ENCODE assay signal across 10 cellular contexts in the genomic region with DNA sequence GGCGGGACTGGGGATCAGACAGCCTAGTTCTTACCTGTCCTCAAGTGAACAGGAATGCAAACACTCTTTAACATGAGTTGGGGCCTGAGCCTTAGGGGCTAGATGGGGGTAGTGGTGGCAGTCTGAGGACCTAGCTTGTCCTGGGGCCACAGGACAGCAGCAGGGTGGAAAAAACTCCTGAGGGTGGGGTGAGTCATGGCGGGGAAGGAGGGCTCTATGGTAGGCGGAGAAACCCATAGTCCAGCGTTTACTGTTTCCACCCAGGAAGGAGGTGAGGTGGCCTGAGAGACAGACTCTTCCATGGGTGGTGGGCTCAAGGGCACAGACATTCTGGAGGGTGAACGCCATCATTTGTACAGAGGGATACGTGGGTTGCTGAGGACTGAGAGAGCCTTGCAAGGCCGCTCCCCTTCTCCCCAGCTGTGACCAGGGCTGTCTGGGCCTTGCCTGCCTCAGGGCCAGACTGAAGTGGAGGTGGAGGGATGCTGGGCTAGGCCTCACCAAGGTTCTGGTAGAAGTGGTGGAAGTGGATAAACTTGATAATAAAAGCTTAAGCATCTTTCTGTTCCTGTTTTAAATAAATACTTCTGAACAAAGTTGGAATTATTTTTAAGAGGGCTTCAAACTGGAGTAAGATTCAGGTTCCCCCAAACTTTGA. TPM values are rescaled to one million over a fixed set of nuclear protein-coding genes. Genes with fewer than 3 reads are reported as not detected.
DNase-seq lines count a peak whose midpoint lies in the region; ATAC-seq, FAIRE-seq and TF ChIP-seq lines count a peak whose summit lies in the region.
"Had no signal": no experiment of that assay in that cellular context is flagged by ENCODE, and none has a peak within 500 bp of the region (broad histone marks: within the 10 kb centered on the region; RNA-seq: fewer than 3 reads in every experiment).

No MANE protein-coding gene starts in this region.

- H3K9me3 ChIP-seq in A549, result no peaks in the 10 kb centered on the region
- H3K9me3 ChIP-seq in HUES64 (ENCODE audit: insufficient read depth, low read depth, low read length), result no peaks in the 10 kb centered on the region
- no peaks in the 10 kb centered on the region for H3K9me3 ChIP-seq in K562 (replicated peaks; ENCODE audit: control insufficient read depth, insufficient read depth, low read depth, low read length)

- H4K20me1 ChIP-seq in K562 (replicated peaks; ENCODE audit: control insufficient read depth, insufficient read depth, low read length), result peaks cover 20% of the 10 kb centered on the region

- CTCF ChIA-PET in A549 (lab: Yijun Ruan, JAX), result interaction anchor here (0.6 to 6.8 kb wide), 13 partner anchors 12 to 241 kb away, joined by 3 to 68 read pairs (median 5); no protein-coding TSS in a partner anchor
- CTCF ChIA-PET in K562 (lab: Yijun Ruan, JAX; ENCODE audit: low intra/inter-chr PET ratio), result no interaction called here

- TF ChIP-seq RAD21 in A549 (conservative IDR thresholded peaks at IDR 0.05 in 1 of 2, IDR thresholded peaks at IDR 0.05 in 1 of 2) (no peak), K562 (CRISPR knock-in tag; conservative IDR thresholded peaks at IDR 0.05 in 1 of 2, IDR thresholded peaks at IDR 0.05 in 1 of 2) (no peak)

- no peaks in the 10 kb centered on the region for H3K36me3 Mint-ChIP-seq in naive thymus-derived CD8-positive, alpha-beta T cell

- ATAC-seq in A549 (no peak), K562 (no peak), GM18520 (IDR thresholded peaks at IDR 0.05; ENCODE audit: unreplicated experiment) (no peak)
- no peak for ATAC-seq in naive thymus-derived CD8-positive, alpha-beta T cell

- no TSS peak for BruUV-seq in K562 (replicated peaks; lab: Mats Ljungman, UMichigan)

- H3K27ac Mint-ChIP-seq in naive thymus-derived CD8-positive, alpha-beta T cell, result peak overlapping the region; percentile 59 to 91 (median 86)

- H3K4me1 ChIP-seq in A549 (peaks cover 14% of the 10 kb centered on the region), HUES64 (ENCODE audit: insufficient read depth, low read length) (peaks cover 16% of the 10 kb centered on the region), K562 (replicated peaks in 1 of 2; ENCODE audit: control insufficient read depth in 2 of 2, insufficient read depth in 2 of 2, low read length in 2 of 2) (peaks cover 50 to 80% of the 10 kb centered on the region in 2 experiments)

- H3K4me3 Mint-ChIP-seq in naive thymus-derived CD8-positive, alpha-beta T cell, result peak overlapping the region; percentile 80 to 94 (median 90)

- POLR2A ChIA-PET in A549 (lab: Yijun Ruan, JAX) (interaction anchor here (1.0 to 2.5 kb wide), 5 partner anchors 11 to 109 kb away, joined by 3 to 24 read pairs (median 8); a partner anchor contains a TSS), K562 (lab: Yijun Ruan, JAX) (interaction anchor here (0.8 to 1.4 kb wide), 2 partner anchors 14 to 53 kb away, joined by 3 to 6 read pairs; no protein-coding TSS in a partner anchor)
- POLR2A ChIA-PET in naive thymus-derived CD8-positive, alpha-beta T cell (lab: Charles Lee), result interaction anchor here (1.0 to 3.5 kb wide), 10 partner anchors 11 to 285 kb away, joined by 3 to 23 read pairs (median 4); a partner anchor contains a TSS

- TF ChIP-seq EP300 in A549 (IDR thresholded peaks at IDR 0.05) (no peak), K562 (IDR thresholded peaks at IDR 0.05; ENCODE audit: low read length) (no peak)

- DNase-seq in A549 (ENCODE audit: low read depth in 1 of 2, low spot score in 1 of 2), result no peak
- peak in 3 of 4 experiments; percentile 21 to 35 (median 30) for DNase-seq in K562 (ENCODE audit: extremely low read depth in 1 of 4, low spot score in 3 of 4)
- no peak for DNase-seq in naive thymus-derived CD8-positive, alpha-beta T cell
- no peak for DNase-seq in SHP77 (lab: John Stamatoyannopoulos, UW)
- DNase-seq in NCI-H1105 treated with DMSO at 0.1 percent for 48 hours (lab: John Stamatoyannopoulos, UW), result no peak
- no peak for DNase-seq in iPS-NIHi11 (ENCODE audit: low spot score)

- peak overlapping the region; percentile 94 for H3K4me2 ChIP-seq in A549
- peak overlapping the region; percentile 85 for H3K4me2 ChIP-seq in K562 (ENCODE audit: insufficient read depth, low read length)

- H3K79me2 ChIP-seq in K562 (ENCODE audit: control insufficient read depth, insufficient read depth, low read length), result peaks cover 36% of the 10 kb centered on the region

- TF ChIP-seq POLR2A in A549 (IDR thresholded peaks at IDR 0.05; ENCODE audit: low read length) (no peak), K562 (conservative IDR thresholded peaks at IDR 0.05) (no peak)

- H3K4me3 ChIP-seq in A549, result peak overlapping the region; percentile 48
- no peak overlapping the region for H3K4me3 ChIP-seq in HUES64 (ENCODE audit: low read length)
- H3K4me3 ChIP-seq in K562, result 0 out of 2 replicates have a peak overlapping the region, but pooled peaks have one; percentile 31

- intact Hi-C loops in K562 (cut with micrococcal nuclease), result loop anchor here (10.0 kb wide), 1 partner anchor 71 kb away; no protein-coding TSS in a partner anchor

- H3K36me3 ChIP-seq in HUES64 (ENCODE audit: insufficient read depth, low read length) (no peaks in the 10 kb centered on the region), K562 (ENCODE audit: control insufficient read depth, insufficient read depth, low read length) (no peaks in the 10 kb centered on the region)

- in situ Hi-C loops in K562 (cut with MboI), result no loop called here

- H3K9me3 Mint-ChIP-seq in naive thymus-derived CD8-positive, alpha-beta T cell, result no peaks in the 10 kb centered on the region

- H3K9me1 ChIP-seq in K562 (ENCODE audit: control insufficient read depth, insufficient read depth, low read length), result peaks cover 7% of the 10 kb centered on the region

- peak overlapping the region; percentile 97 for H2AFZ ChIP-seq in K562 (ENCODE audit: low read depth, low read length)

- FAIRE-seq in A549 (lab: Jason Lieb, UNC), result no peak
- peak; percentile 49 for FAIRE-seq in K562 (lab: Jason Lieb, UNC)

- H3K27me3 ChIP-seq in HUES64 (ENCODE audit: insufficient read depth, low read length), result no peaks in the 10 kb centered on the region
- H3K27me3 ChIP-seq in K562 (ENCODE audit: control insufficient read depth in 2 of 2, insufficient read depth in 2 of 2, low read length in 2 of 2), result no peaks in the 10 kb centered on the region

- TF ChIP-seq CTCF in A549 (IDR thresholded peaks at IDR 0.05) (no peak), K562 (IDR thresholded peaks at IDR 0.05 in 2 of 3, conservative IDR thresholded peaks at IDR 0.05 in 1 of 3; ENCODE audit: insufficient read depth in 2 of 3, low read depth in 1 of 3, low read length in 3 of 3) (no peak)

- H3K9ac ChIP-seq in HUES64 (ENCODE audit: low read depth, low read length) (no peak overlapping the region), K562 (ENCODE audit: insufficient read depth in 1 of 2, low read depth in 2 of 2, low read length in 2 of 2) (peak overlapping the region; percentile 51 to 88; a peak in 2 of 4 replicates)

- no peaks in the 10 kb centered on the region for H3K27me3 Mint-ChIP-seq in naive thymus-derived CD8-positive, alpha-beta T cell

- H3K27ac ChIP-seq in A549, result peak overlapping the region; percentile 83 to 88
- H3K27ac ChIP-seq in HUES64 (ENCODE audit: low read depth, low read length), result peak overlapping the region; percentile 42; the same call in 1 of the 2 replicates
- H3K27ac ChIP-seq in K562 (ENCODE audit: extremely low read depth, low read depth, low read length), result no peak overlapping the region

- 88% methylated on average over 7 of the region's 7 CpGs for WGBS in A549 (ENCODE audit: missing lambda C conversion rate)
- 94% methylated on average over 7 of the region's 7 CpGs for WGBS in HUES64
- 61% methylated on average over 5 of the region's 7 CpGs for WGBS in K562 (ENCODE audit: insufficient coverage, low coverage, missing lambda C conversion rate)

- H3K4me1 Mint-ChIP-seq in naive thymus-derived CD8-positive, alpha-beta T cell, result peaks cover 30 to 51% (median 45%) of the 10 kb centered on the region in 4 donors

RNA-seq across cellular contexts. Expression of a gene that starts 1.1 kb away (rescaled TPM):
- 33.7 and 35.6 TPM in 2 replicates for polyA plus RNA-seq in A549 (2011; rRNA removed)
- 37.8 and 52.9 TPM in 2 replicates for polyA plus RNA-seq in A549 (2012; cell fraction: cytosol; rRNA removed)
- 71.4 and 73.3 TPM in 2 replicates for polyA plus RNA-seq in A549 (2012; cell fraction: nucleus; rRNA removed)
- 45.7 to 49.4 TPM (median 47.4 TPM) in 3 replicates for polyA plus RNA-seq in A549 (2017; fragmentation: RNase III; extraction: RNeasy Plus Mini Kit Qiagen cat#74134 plus additional on column Dnase treatment)
- polyA minus RNA-seq in A549 (2011; rRNA and poly(A)+ RNA removed), result 72.8 and 73.0 TPM in 2 replicates
- 35.9 TPM for polyA plus RNA-seq in HUES64 (2013, experiment 1 of 2)
- 31.5 TPM for polyA plus RNA-seq in HUES64 (2013, experiment 2 of 2)
- total RNA-seq in K562 (2011; cell fraction: chromatin; rRNA removed; ENCODE audit: low replicate concordance), result 52.6 and 123 TPM in 2 replicates
- 102 and 110 TPM in 2 replicates for total RNA-seq in K562 (2011; cell fraction: nucleolus; rRNA removed)
- total RNA-seq in K562 (2011; cell fraction: nucleoplasm; rRNA removed), result 84.3 and 103 TPM in 2 replicates
- total RNA-seq in K562 (2014; rRNA removed), result 31.6 and 43.8 TPM in 2 replicates
- total RNA-seq in K562 (2014; rRNA removed; fragmentation: Illumina TruSeq; extraction: Trizol), result 28.2 and 30.4 TPM in 2 replicates
- total RNA-seq in K562 (2015; rRNA removed; fragmentation: Illumina TruSeq; extraction: Trizol), result 33.5 and 34.5 TPM in 2 replicates
- total RNA-seq in K562 (2021), result 53.3 and 58.3 TPM in 2 replicates
- 38.7 and 44.3 TPM in 2 replicates for polyA plus RNA-seq in K562 (2011; rRNA removed)
- 43.2 and 65.5 TPM in 2 replicates for polyA plus RNA-seq in K562 (2011; cell fraction: cytosol; rRNA removed)
- 114 and 153 TPM in 2 replicates for polyA plus RNA-seq in K562 (2011; cell fraction: nucleus; rRNA removed)
- polyA plus RNA-seq in K562 (2012), result 36.7 and 36.8 TPM in 2 replicates
- 49.9 and 51.9 TPM in 2 replicates for polyA plus RNA-seq in K562 (2014; fragmentation: Illumina TruSeq; extraction: Trizol)
- polyA plus RNA-seq in K562 (2014; fragmentation: Nextera tagmentation; extraction: Ambion mirVana), result 1 to 10 TPM in 1 of 2 experiments, under 1 TPM in 1; 0.73 to 2.9 TPM
- polyA plus RNA-seq in K562 (2014; rRNA removed), result 43.3 and 58.6 TPM in 2 replicates
- 24.3 and 45.7 TPM in 2 replicates for polyA minus RNA-seq in K562 (2011; rRNA and poly(A)+ RNA removed)
- 30.5 and 31.3 TPM in 2 replicates for polyA minus RNA-seq in K562 (2011; cell fraction: cytosol; rRNA and poly(A)+ RNA removed)
- 18.9 and 21.5 TPM in 2 replicates for polyA minus RNA-seq in K562 (2011; cell fraction: nucleus; rRNA and poly(A)+ RNA removed)
- 10 to 100 TPM; 19.4 to 21.4 TPM for total RNA-seq in naive thymus-derived CD8-positive, alpha-beta T cell
- polyA plus RNA-seq in naive thymus-derived CD8-positive, alpha-beta T cell, result 10 to 100 TPM; 13.5 to 26.0 (median 18.4) TPM

RNA-seq across cellular contexts. Expression of a gene that starts 15.7 kb away (rescaled TPM):
- polyA plus RNA-seq in A549 (2011; rRNA removed) (not detected in 2 replicates), A549 (2017; fragmentation: RNase III; extraction: RNeasy Plus Mini Kit Qiagen cat#74134 plus additional on column Dnase treatment) (not detected in 3 replicates), K562 (2011; rRNA removed) (0.04 TPM in 1 of 2 replicates, not detected in the other), K562 (2014; fragmentation: Illumina TruSeq; extraction: Trizol) (not detected in 2 replicates), K562 (2014; fragmentation: Nextera tagmentation; extraction: Ambion mirVana) (not detected), K562 (2014; rRNA removed) (not detected in 2 replicates)
- polyA plus RNA-seq in A549 (2012; cell fraction: cytosol; rRNA removed), result not detected in 2 replicates
- not detected in 2 replicates for polyA plus RNA-seq in A549 (2012; cell fraction: nucleus; rRNA removed)
- polyA minus RNA-seq in A549 (2011; rRNA and poly(A)+ RNA removed), result not detected in 2 replicates
- 0.45 TPM for polyA plus RNA-seq in HUES64 (2013, experiment 1 of 2)
- polyA plus RNA-seq in HUES64 (2013, experiment 2 of 2), result not detected
- not detected in 2 replicates for total RNA-seq in K562 (2011; cell fraction: chromatin; rRNA removed; ENCODE audit: low replicate concordance)
- total RNA-seq in K562 (2011; cell fraction: nucleolus; rRNA removed), result not detected in 2 replicates
- total RNA-seq in K562 (2011; cell fraction: nucleoplasm; rRNA removed), result not detected in 2 replicates
- total RNA-seq in K562 (2014; rRNA removed) (not detected in 2 replicates), K562 (2014; rRNA removed; fragmentation: Illumina TruSeq; extraction: Trizol) (not detected in 2 replicates), K562 (2015; rRNA removed; fragmentation: Illumina TruSeq; extraction: Trizol) (not detected in 2 replicates), K562 (2021) (not detected in 2 replicates)
- not detected in 2 replicates for polyA plus RNA-seq in K562 (2011; cell fraction: cytosol; rRNA removed)
- 0.20 TPM in 1 of 2 replicates, not detected in the other for polyA plus RNA-seq in K562 (2011; cell fraction: nucleus; rRNA removed)
- polyA plus RNA-seq in K562 (2012), result not detected in 2 replicates
- polyA minus RNA-seq in K562 (2011; rRNA and poly(A)+ RNA removed), result not detected in 2 replicates
- not detected in 2 replicates for polyA minus RNA-seq in K562 (2011; cell fraction: cytosol; rRNA and poly(A)+ RNA removed)
- polyA minus RNA-seq in K562 (2011; cell fraction: nucleus; rRNA and poly(A)+ RNA removed), result not detected in 2 replicates
- total RNA-seq in naive thymus-derived CD8-positive, alpha-beta T cell, result not detected
- not detected for polyA plus RNA-seq in naive thymus-derived CD8-positive, alpha-beta T cell
- total RNA-seq: aorta, Daoy had no signal
- polyA plus RNA-seq: aorta had no signal

RNA-seq across cellular contexts. Expression of a gene that starts 15.8 kb away (rescaled TPM):
- polyA plus RNA-seq in A549 (2011; rRNA removed) (0.26 and 0.37 TPM in 2 replicates), A549 (2017; fragmentation: RNase III; extraction: RNeasy Plus Mini Kit Qiagen cat#74134 plus additional on column Dnase treatment) (0.65 to 1.2 TPM (median 0.74 TPM) in 3 replicates), K562 (2011; rRNA removed) (0.11 TPM in 1 of 2 replicates, not detected in the other), K562 (2014; fragmentation: Illumina TruSeq; extraction: Trizol) (not detected in 2 replicates), K562 (2014; fragmentation: Nextera tagmentation; extraction: Ambion mirVana) (not detected), K562 (2014; rRNA removed) (not detected in 2 replicates)
- polyA plus RNA-seq in A549 (2012; cell fraction: cytosol; rRNA removed), result 0.98 TPM in 2 replicates
- polyA plus RNA-seq in A549 (2012; cell fraction: nucleus; rRNA removed), result 0.94 and 0.96 TPM in 2 replicates
- not detected in 2 replicates for polyA minus RNA-seq in A549 (2011; rRNA and poly(A)+ RNA removed)
- 2.8 TPM for polyA plus RNA-seq in HUES64 (2013, experiment 1 of 2)
- 3.6 TPM for polyA plus RNA-seq in HUES64 (2013, experiment 2 of 2)
- not detected in 2 replicates for total RNA-seq in K562 (2011; cell fraction: chromatin; rRNA removed; ENCODE audit: low replicate concordance)
- total RNA-seq in K562 (2011; cell fraction: nucleolus; rRNA removed), result not detected in 2 replicates
- total RNA-seq in K562 (2011; cell fraction: nucleoplasm; rRNA removed), result not detected in 2 replicates
- total RNA-seq in K562 (2014; rRNA removed) (0.29 TPM in 1 of 2 replicates, not detected in the other), K562 (2014; rRNA removed; fragmentation: Illumina TruSeq; extraction: Trizol) (not detected in 2 replicates), K562 (2015; rRNA removed; fragmentation: Illumina TruSeq; extraction: Trizol) (not detected in 2 replicates), K562 (2021) (not detected in 2 replicates)
- 0.13 TPM in 1 of 2 replicates, not detected in the other for polyA plus RNA-seq in K562 (2011; cell fraction: cytosol; rRNA removed)
- 0.11 TPM in 2 replicates for polyA plus RNA-seq in K562 (2011; cell fraction: nucleus; rRNA removed)
- not detected in 2 replicates for polyA plus RNA-seq in K562 (2012)
- not detected in 2 replicates for polyA minus RNA-seq in K562 (2011; rRNA and poly(A)+ RNA removed)
- not detected in 2 replicates for polyA minus RNA-seq in K562 (2011; cell fraction: cytosol; rRNA and poly(A)+ RNA removed)
- not detected in 2 replicates for polyA minus RNA-seq in K562 (2011; cell fraction: nucleus; rRNA and poly(A)+ RNA removed)
- total RNA-seq in naive thymus-derived CD8-positive, alpha-beta T cell, result not detected
- not detected for polyA plus RNA-seq in naive thymus-derived CD8-positive, alpha-beta T cell
- total RNA-seq: aorta had no signal
- polyA plus RNA-seq: aorta had no signal

RNA-seq across cellular contexts. Expression of a gene that starts 36.2 kb away (rescaled TPM):
- polyA plus RNA-seq in A549 (2011; rRNA removed) (3.1 and 4.2 TPM in 2 replicates), A549 (2017; fragmentation: RNase III; extraction: RNeasy Plus Mini Kit Qiagen cat#74134 plus additional on column Dnase treatment) (6.1 to 6.7 TPM (median 6.4 TPM) in 3 replicates), K562 (2011; rRNA removed) (3.3 and 4.0 TPM in 2 replicates), K562 (2014; fragmentation: Illumina TruSeq; extraction: Trizol) (4.8 and 6.3 TPM in 2 replicates), K562 (2014; fragmentation: Nextera tagmentation; extraction: Ambion mirVana) (under 1 TPM; 0.15 to 0.22 TPM), K562 (2014; rRNA removed) (5.1 and 5.8 TPM in 2 replicates)
- polyA plus RNA-seq in A549 (2012; cell fraction: cytosol; rRNA removed), result 3.4 and 5.1 TPM in 2 replicates
- polyA plus RNA-seq in A549 (2012; cell fraction: nucleus; rRNA removed), result 4.0 and 5.0 TPM in 2 replicates
- 3.8 and 4.1 TPM in 2 replicates for polyA minus RNA-seq in A549 (2011; rRNA and poly(A)+ RNA removed)
- 12.0 TPM for polyA plus RNA-seq in HUES64 (2013, experiment 1 of 2)
- polyA plus RNA-seq in HUES64 (2013, experiment 2 of 2), result 9.7 TPM
- total RNA-seq in K562 (2011; cell fraction: chromatin; rRNA removed; ENCODE audit: low replicate concordance), result 4.6 and 13.9 TPM in 2 replicates
- 5.5 and 8.2 TPM in 2 replicates for total RNA-seq in K562 (2011; cell fraction: nucleolus; rRNA removed)
- 3.7 and 4.8 TPM in 2 replicates for total RNA-seq in K562 (2011; cell fraction: nucleoplasm; rRNA removed)
- total RNA-seq in K562 (2014; rRNA removed) (8.8 and 10.4 TPM in 2 replicates), K562 (2014; rRNA removed; fragmentation: Illumina TruSeq; extraction: Trizol) (3.9 and 4.6 TPM in 2 replicates), K562 (2015; rRNA removed; fragmentation: Illumina TruSeq; extraction: Trizol) (4.4 and 4.7 TPM in 2 replicates), K562 (2021) (10.7 and 11.6 TPM in 2 replicates)
- polyA plus RNA-seq in K562 (2011; cell fraction: cytosol; rRNA removed), result 1.5 and 6.8 TPM in 2 replicates
- 1.5 and 3.7 TPM in 2 replicates for polyA plus RNA-seq in K562 (2011; cell fraction: nucleus; rRNA removed)
- 3.5 and 4.6 TPM in 2 replicates for polyA plus RNA-seq in K562 (2012)
- 3.8 and 5.3 TPM in 2 replicates for polyA minus RNA-seq in K562 (2011; rRNA and poly(A)+ RNA removed)
- polyA minus RNA-seq in K562 (2011; cell fraction: cytosol; rRNA and poly(A)+ RNA removed), result 6.5 and 7.2 TPM in 2 replicates
- polyA minus RNA-seq in K562 (2011; cell fraction: nucleus; rRNA and poly(A)+ RNA removed), result 2.0 and 2.7 TPM in 2 replicates
- under 1 TPM in 1 of 2 experiments, not detected in 1; 0.11 TPM for total RNA-seq in naive thymus-derived CD8-positive, alpha-beta T cell
- polyA plus RNA-seq in naive thymus-derived CD8-positive, alpha-beta T cell, result under 1 TPM in 2 of 3 donors, not detected in 1; 0.06 to 0.27 TPM

Comparison
In these comparisons a context has a peak if more than half of its experiments do, and no peak if none do; other contexts are left out.
1. DNase-seq: peak in K562 (3 of 4); none in A549 (0 of 2), naive thymus-derived CD8-positive, alpha-beta T cell (0 of 10), SHP77 (0 of 2), NCI-H1105 treated with DMSO at 0.1 percent for 48 hours (single experiment) and iPS-NIHi11 (single experiment).